16 cellular contexts compared by ENCODE assay signal in genomic region chr17:7048968-7049367, GRCh38. TPM values are rescaled to one million over a fixed set of nuclear protein-coding genes. Genes with fewer than 3 reads are reported as not detected.
"Had no signal": no experiment of that assay in that cellular context is flagged by ENCODE, and none has a peak within 500 bp of the region (broad histone marks: within the 10 kb centered on the region; RNA-seq: fewer than 3 reads in every experiment).

No MANE protein-coding gene starts in this region.

- H3K4me3 Mint-ChIP-seq: activated CD8-positive, alpha-beta T cell treated with anti-CD3 and anti-CD28 coated beads, Interleukin-2, amount 10 ng/mL, durations not matched to agents 7 days and 5 days; stimulated activated naive CD8-positive, alpha-beta T cell treated with anti-CD3 and anti-CD28 coated beads, Interleukin-15, Interleukin-2, amounts not matched to agents 100 ng/mL and 50 ng/mL, for 24 hours had no signal

- H3K79me2 ChIP-seq: hepatocyte had no signal

- H3K27me3 ChIP-seq: ascending aorta, hepatocyte, pancreas, upper lobe of right lung had no signal

- H3K4me2 ChIP-seq: hepatocyte had no signal

- H3K27ac Mint-ChIP-seq: activated CD8-positive, alpha-beta T cell treated with anti-CD3 and anti-CD28 coated beads, Interleukin-2, amount 10 ng/mL, durations not matched to agents 7 days and 5 days; stimulated activated naive CD8-positive, alpha-beta T cell treated with anti-CD3 and anti-CD28 coated beads, Interleukin-15, Interleukin-2, amounts not matched to agents 100 ng/mL and 50 ng/mL, for 24 hours had no signal

- H3K36me3 ChIP-seq: ascending aorta, cardiac muscle cell, pancreas, upper lobe of right lung had no signal

- H3K9me3 ChIP-seq: ascending aorta, pancreas, upper lobe of right lung had no signal

- H3K27ac ChIP-seq: ascending aorta, cardiac muscle cell, hepatocyte, pancreas, upper lobe of right lung had no signal

- H3K4me3 ChIP-seq: ascending aorta, cardiac muscle cell, hepatocyte, pancreas, upper lobe of right lung had no signal

- H3K9me3 Mint-ChIP-seq: stimulated activated naive CD8-positive, alpha-beta T cell treated with anti-CD3 and anti-CD28 coated beads, Interleukin-15, Interleukin-2, amounts not matched to agents 100 ng/mL and 50 ng/mL, for 24 hours had no signal

- H2AFZ ChIP-seq: hepatocyte had no signal

- DNase-seq: activated CD4-positive, alpha-beta T cell treated with anti-CD3 and anti-CD28 coated beads for 4 hours; activated CD8-positive, alpha-beta memory T cell treated with anti-CD3 and anti-CD28 coated beads, Interleukin-2, amount 50 U/mL, for 48 hours; activated CD8-positive, alpha-beta T cell treated with anti-CD3 and anti-CD28 coated beads, Interleukin-2, amount 10 ng/mL, durations not matched to agents 7 days and 5 days; activated naive CD4-positive, alpha-beta T cell; effector CD8-positive, alpha-beta T cell; kidney; pancreas; stimulated activated CD4-positive, alpha-beta T cell treated with anti-CD3 and anti-CD28 coated beads, Interleukin-4, amount 100 ng/mL, for 1 hour; stimulated activated CD8-positive, alpha-beta memory T cell treated with anti-CD3 and anti-CD28 coated beads, Interleukin-4, amount 100 ng/mL, for 48 hours; upper lobe of right lung had no signal

- ATAC-seq: activated CD8-positive, alpha-beta T cell treated with anti-CD3 and anti-CD28 coated beads, Interleukin-2, amount 10 ng/mL, durations not matched to agents 7 days and 5 days; pancreas; upper lobe of right lung had no signal

RNA-seq across cellular contexts. Expression of gene SLC16A11, which starts 5.1 kb away (rescaled TPM):
- total RNA-seq: ascending aorta, epithelial cell of proximal tubule, temporal lobe had no signal

RNA-seq across cellular contexts. Expression of gene BCL6B, which starts 26.1 kb away (rescaled TPM):
- total RNA-seq: epithelial cell of proximal tubule had no signal
- polyA plus RNA-seq: cardiac muscle cell had no signal

RNA-seq across cellular contexts. Expression of gene CLEC10A, which starts 31.1 kb away (rescaled TPM):
- total RNA-seq: activated CD8-positive, alpha-beta T cell treated with anti-CD3 and anti-CD28 coated beads, Interleukin-2, amount 10 ng/mL, durations not matched to agents 7 days and 5 days; cardiac muscle cell; epithelial cell of proximal tubule; temporal lobe had no signal
- polyA plus RNA-seq: cardiac muscle cell had no signal
